Comparison of ENCODE assay signal across 2 cellular contexts in the genomic region with DNA sequence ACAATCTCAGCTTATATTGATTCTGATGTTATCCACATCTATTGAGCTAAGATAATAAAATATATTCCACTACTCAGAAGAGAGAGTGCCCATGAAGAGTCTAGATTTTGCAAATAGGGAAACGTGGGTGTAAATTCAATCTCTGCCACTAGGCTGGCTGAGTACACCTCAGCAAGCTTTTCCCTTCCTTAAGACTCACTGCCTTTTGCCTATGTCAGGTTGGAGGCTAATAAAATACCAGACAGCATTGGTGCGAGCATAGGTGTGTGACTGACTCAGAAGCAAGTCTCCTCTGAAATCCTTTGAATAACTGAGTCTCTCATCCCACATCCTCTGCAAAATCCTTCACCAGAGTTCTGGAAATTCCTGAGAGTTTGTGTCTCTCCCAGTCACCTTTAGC.
TF ChIP-seq lines count a peak whose summit lies in the region.

No MANE protein-coding gene starts in this region.

TF ChIP-seq in H1, 55 proteins besides CTCF, POLR2A, EP300 and RAD21:
- TF ChIP-seq RXRA (IDR thresholded peaks at IDR 0.05; ENCODE audit: insufficient read depth, low read depth, low read length) (no peak), YY1 (IDR thresholded peaks at IDR 0.05; ENCODE audit: low read depth, low read length) (no peak), GTF2F1 (IDR thresholded peaks at IDR 0.05; ENCODE audit: borderline replicate concordance, low read depth, low read length) (no peak)

TF ChIP-seq in SK-N-SH treated with all-trans-retinoic acid at 6 μM for 48 hours, 23 proteins besides CTCF, POLR2A, EP300 and RAD21:
- TF ChIP-seq SNAI2 (CRISPR knock-in tag; IDR thresholded peaks at IDR 0.05): no peak
